ENCODE assay signal across 28 cellular contexts in genomic region chr5:171271798-171272197, GRCh38. TPM values are rescaled to one million over a fixed set of nuclear protein-coding genes. Genes with fewer than 3 reads are reported as not detected.
"Had no signal": no experiment of that assay in that cellular context is flagged by ENCODE, and none has a peak within 500 bp of the region (broad histone marks: within the 10 kb centered on the region; RNA-seq: fewer than 3 reads in every experiment).

No MANE protein-coding gene starts in this region.

- H3K27me3 ChIP-seq: brain microvascular endothelial cell had no signal

- H3K9me3 Mint-ChIP-seq: activated CD4-positive, alpha-beta T cell treated with anti-CD3 and anti-CD28 coated beads, Interleukin-2, amount 10 ng/mL, durations not matched to agents 7 days and 5 days; activated naive CD8-positive, alpha-beta T cell treated with anti-CD3 and anti-CD28 coated beads for 36 hours; T-helper 1 cell treated with Interleukin-12 subunit alpha and Interleukin-12 subunit beta and Interleukin-4 antibody, amounts not matched to agents 30 μg/mL and 1 μg/mL, for 36 hours; T-helper 2 cell treated with Interferon-gamma antibody and Interleukin-4, amounts not matched to agents 5 μg/mL and 100 μg/mL, for 36 hours had no signal

- DNase-seq: activated CD4-positive, alpha-beta T cell treated with anti-CD3 and anti-CD28 coated beads for 36 hours; activated CD4-positive, alpha-beta T cell treated with anti-CD3 and anti-CD28 coated beads, Interleukin-2, amount 10 ng/mL, durations not matched to agents 7 days and 5 days; activated CD4-positive, alpha-beta T cell treated with anti-CD3 and anti-CD28 coated beads, Interleukin-2, amount 50 U/mL, for 48 hours; activated CD8-positive, alpha-beta memory T cell treated with anti-CD3 and anti-CD28 coated beads, Interleukin-2, amount 10 ng/mL, durations not matched to agents 7 days and 5 days; activated effector memory CD4-positive, alpha-beta T cell treated with anti-CD3 and anti-CD28 coated beads, Interleukin-2, amount 50 U/mL, for 16 hours; activated naive CD4-positive, alpha-beta T cell; activated naive CD4-positive, alpha-beta T cell treated with anti-CD3 and anti-CD28 coated beads, Interleukin-2, amount 50 U/mL, for 16 hours; activated naive CD8-positive, alpha-beta T cell treated with anti-CD3 and anti-CD28 coated beads for 36 hours; activated T-cell treated with anti-CD3 and anti-CD28 coated beads, Interleukin-2, amount 50 U/mL, for 1 hour; activated T-cell treated with anti-CD3 and anti-CD28 coated beads, Interleukin-2, amount 50 U/mL, for 72 hours; aorta; central memory CD4-positive, alpha-beta T cell; Karpas-422; NCI-H1105; NCI-H1417 treated with DMSO at 0.1 percent for 48 hours; NCI-H187 treated with DMSO at 0.1 percent for 48 hours; NCI-H2081 treated with DMSO at 0.1 percent for 48 hours; NCI-H345; NCI-H524 treated with DMSO at 0.1 percent for 48 hours; NK-92 treated with Interleukin-12 subunit alpha and Interleukin-12 subunit beta, amount 100 ng/mL, for 24 hours; PC-3; Right ventricle myocardium superior had no signal

- H3K27ac ChIP-seq: brain microvascular endothelial cell had no signal

- H3K27ac Mint-ChIP-seq: activated CD4-positive, alpha-beta T cell treated with anti-CD3 and anti-CD28 coated beads for 36 hours; activated CD4-positive, alpha-beta T cell treated with anti-CD3 and anti-CD28 coated beads, Interleukin-2, amount 10 ng/mL, durations not matched to agents 7 days and 5 days; activated CD8-positive, alpha-beta memory T cell treated with anti-CD3 and anti-CD28 coated beads, Interleukin-2, amount 10 ng/mL, durations not matched to agents 7 days and 5 days; activated naive CD8-positive, alpha-beta T cell treated with anti-CD3 and anti-CD28 coated beads for 36 hours; activated T-cell treated with anti-CD3 and anti-CD28 coated beads, Interleukin-2, amount 50 U/mL, for 72 hours; activated T-helper 17 cell treated with anti-CD3 and anti-CD28 coated beads, Interleukin-2, amount 50 U/mL, for 72 hours; T-helper 1 cell treated with Interleukin-12 subunit alpha and Interleukin-12 subunit beta and Interleukin-4 antibody, amounts not matched to agents 30 μg/mL and 1 μg/mL, for 36 hours; T-helper 2 cell treated with Interferon-gamma antibody and Interleukin-4, amounts not matched to agents 5 μg/mL and 100 μg/mL, for 36 hours had no signal

- H3K36me3 ChIP-seq: brain microvascular endothelial cell had no signal

- H3K36me3 Mint-ChIP-seq: activated CD8-positive, alpha-beta memory T cell treated with anti-CD3 and anti-CD28 coated beads, Interleukin-2, amount 10 ng/mL, durations not matched to agents 7 days and 5 days; activated naive CD8-positive, alpha-beta T cell treated with anti-CD3 and anti-CD28 coated beads for 36 hours had no signal

- H3K4me1 Mint-ChIP-seq: activated CD4-positive, alpha-beta T cell treated with anti-CD3 and anti-CD28 coated beads for 36 hours; activated CD4-positive, alpha-beta T cell treated with anti-CD3 and anti-CD28 coated beads, Interleukin-2, amount 10 ng/mL, durations not matched to agents 7 days and 5 days; activated naive CD8-positive, alpha-beta T cell treated with anti-CD3 and anti-CD28 coated beads for 36 hours; activated T-helper 17 cell treated with anti-CD3 and anti-CD28 coated beads, Interleukin-2, amount 50 U/mL, for 72 hours had no signal

- ATAC-seq: activated CD4-positive, alpha-beta T cell treated with anti-CD3 and anti-CD28 coated beads for 36 hours; activated CD8-positive, alpha-beta memory T cell treated with anti-CD3 and anti-CD28 coated beads, Interleukin-2, amount 10 ng/mL, durations not matched to agents 7 days and 5 days; activated T-cell treated with anti-CD3 and anti-CD28 coated beads, Interleukin-2, amount 50 U/mL, for 72 hours; activated T-helper 17 cell treated with anti-CD3 and anti-CD28 coated beads, Interleukin-2, amount 50 U/mL, for 72 hours; PC-3 had no signal

- H3K4me3 Mint-ChIP-seq: activated CD4-positive, alpha-beta T cell treated with anti-CD3 and anti-CD28 coated beads for 36 hours; activated CD4-positive, alpha-beta T cell treated with anti-CD3 and anti-CD28 coated beads, Interleukin-2, amount 10 ng/mL, durations not matched to agents 7 days and 5 days; activated CD8-positive, alpha-beta memory T cell treated with anti-CD3 and anti-CD28 coated beads, Interleukin-2, amount 10 ng/mL, durations not matched to agents 7 days and 5 days; activated naive CD8-positive, alpha-beta T cell treated with anti-CD3 and anti-CD28 coated beads for 36 hours; activated T-cell treated with anti-CD3 and anti-CD28 coated beads, Interleukin-2, amount 50 U/mL, for 72 hours; activated T-helper 17 cell treated with anti-CD3 and anti-CD28 coated beads, Interleukin-2, amount 50 U/mL, for 72 hours; T-helper 1 cell treated with Interleukin-12 subunit alpha and Interleukin-12 subunit beta and Interleukin-4 antibody, amounts not matched to agents 30 μg/mL and 1 μg/mL, for 36 hours; T-helper 2 cell treated with Interferon-gamma antibody and Interleukin-4, amounts not matched to agents 5 μg/mL and 100 μg/mL, for 36 hours had no signal

RNA-seq across cellular contexts. Expression of gene TLX3, which starts 37.2 kb away (rescaled TPM):
- total RNA-seq: activated CD4-positive, alpha-beta T cell treated with anti-CD3 and anti-CD28 coated beads for 36 hours; activated CD4-positive, alpha-beta T cell treated with anti-CD3 and anti-CD28 coated beads, Interleukin-2, amount 10 ng/mL, durations not matched to agents 7 days and 5 days; activated CD8-positive, alpha-beta memory T cell treated with anti-CD3 and anti-CD28 coated beads, Interleukin-2, amount 10 ng/mL, durations not matched to agents 7 days and 5 days; activated naive CD8-positive, alpha-beta T cell treated with anti-CD3 and anti-CD28 coated beads for 36 hours; activated T-cell treated with anti-CD3 and anti-CD28 coated beads, Interleukin-2, amount 50 U/mL, for 72 hours; activated T-helper 17 cell treated with anti-CD3 and anti-CD28 coated beads, Interleukin-2, amount 50 U/mL, for 72 hours; aorta; MCF 10A; NCI-H460; PC-3; Right ventricle myocardium superior had no signal
- polyA plus RNA-seq: aorta had no signal
